ENCODE assay signal across 9 cellular contexts in genomic region chr17:19070318-19071168, GRCh38. TPM values are rescaled to one million over a fixed set of nuclear protein-coding genes. Genes with fewer than 3 reads are reported as not detected.
DNase-seq lines count a peak whose midpoint lies in the region; ATAC-seq and TF ChIP-seq lines count a peak whose summit lies in the region.
"Not testable (repeated sequence)": the region's sequence is repeated elsewhere in the genome, so short reads cannot be mapped to it uniquely, and the experiment has no call there.
"Had no signal": no experiment of that assay in that cellular context is flagged by ENCODE, and none has a peak within 500 bp of the region (broad histone marks: within the 10 kb centered on the region; RNA-seq: fewer than 3 reads in every experiment).

No MANE protein-coding gene starts in this region.

- H3K27ac ChIP-seq in RWPE2 (ENCODE audit: poor library complexity, severe bottlenecking): not testable (repeated sequence)

- H3K9me3 Mint-ChIP-seq in effector memory CD8-positive, alpha-beta T cell; naive B cell: not testable (repeated sequence)

- not testable (repeated sequence) for H3K4me3 Mint-ChIP-seq in effector memory CD8-positive, alpha-beta T cell; naive B cell

- TF ChIP-seq CTCF in RWPE2 (IDR thresholded peaks at IDR 0.05; ENCODE audit: poor library complexity, severe bottlenecking): not testable (repeated sequence)

- not testable (repeated sequence) for H3K4me1 Mint-ChIP-seq in effector memory CD8-positive, alpha-beta T cell (ENCODE audit: low read depth in 2 of 2); naive B cell

- not testable (repeated sequence) for H3K9me3 ChIP-seq in RWPE2 (ENCODE audit: severe bottlenecking)

- not testable (repeated sequence) for H3K4me3 ChIP-seq in RWPE2 (ENCODE audit: severe bottlenecking)

- ATAC-seq in GM18867 (IDR thresholded peaks at IDR 0.05; ENCODE audit: unreplicated experiment): peak; percentile 87
- ATAC-seq in GM21367 (IDR thresholded peaks at IDR 0.05; ENCODE audit: unreplicated experiment): peak; percentile 86
- peak; percentile 80 for ATAC-seq in HG02678 (IDR thresholded peaks at IDR 0.05; ENCODE audit: unreplicated experiment)
- peak; percentile 78 for ATAC-seq in HG03139 (IDR thresholded peaks at IDR 0.05; ENCODE audit: unreplicated experiment)
- peak; percentile 90 for ATAC-seq in RWPE2 (ENCODE audit: low read depth)
- peak; percentile 98 for ATAC-seq in effector memory CD8-positive, alpha-beta T cell (replicated peaks)
- ATAC-seq in naive B cell (ENCODE audit: low read depth in 2 of 2): peak; percentile 94 to 95

- DNase-seq in RWPE2 (ENCODE audit: low spot score); effector memory CD8-positive, alpha-beta T cell; naive B cell: not testable (repeated sequence)

- not testable (repeated sequence) for H3K27ac Mint-ChIP-seq in effector memory CD8-positive, alpha-beta T cell; naive B cell

- H3K27me3 Mint-ChIP-seq in effector memory CD8-positive, alpha-beta T cell; naive B cell: not testable (repeated sequence)

- H3K36me3 ChIP-seq in RWPE2 (ENCODE audit: low read depth): not testable (repeated sequence)

- H3K36me3 Mint-ChIP-seq in effector memory CD8-positive, alpha-beta T cell (ENCODE audit: insufficient read depth); naive B cell: not testable (repeated sequence)

- H3K27me3 ChIP-seq in RWPE2 (ENCODE audit: insufficient read depth, poor library complexity, severe bottlenecking): not testable (repeated sequence)

- not testable (repeated sequence) for H3K4me1 ChIP-seq in RWPE2 (ENCODE audit: insufficient read depth, poor library complexity, severe bottlenecking)

RNA-seq across cellular contexts. Expression of gene GRAP, which starts 23.8 kb away (rescaled TPM):
- polyA plus RNA-seq in naive B cell (ENCODE audit: low read depth in 6 of 6): 10 to 100 TPM; 46.2 to 90.5 (median 52.6) TPM

RNA-seq across cellular contexts. Expression of gene GRAPL, which starts 56.8 kb away (rescaled TPM):
- 1 to 10 TPM in 5 of 6 donors, not detected in 1; 3.5 to 7.2 (median 4.4) TPM for polyA plus RNA-seq in naive B cell (ENCODE audit: low read depth in 6 of 6)
- polyA plus RNA-seq: BJ, smooth muscle cell had no signal
